Comparison of ENCODE assay signal across 8 cellular contexts in the genomic region with DNA sequence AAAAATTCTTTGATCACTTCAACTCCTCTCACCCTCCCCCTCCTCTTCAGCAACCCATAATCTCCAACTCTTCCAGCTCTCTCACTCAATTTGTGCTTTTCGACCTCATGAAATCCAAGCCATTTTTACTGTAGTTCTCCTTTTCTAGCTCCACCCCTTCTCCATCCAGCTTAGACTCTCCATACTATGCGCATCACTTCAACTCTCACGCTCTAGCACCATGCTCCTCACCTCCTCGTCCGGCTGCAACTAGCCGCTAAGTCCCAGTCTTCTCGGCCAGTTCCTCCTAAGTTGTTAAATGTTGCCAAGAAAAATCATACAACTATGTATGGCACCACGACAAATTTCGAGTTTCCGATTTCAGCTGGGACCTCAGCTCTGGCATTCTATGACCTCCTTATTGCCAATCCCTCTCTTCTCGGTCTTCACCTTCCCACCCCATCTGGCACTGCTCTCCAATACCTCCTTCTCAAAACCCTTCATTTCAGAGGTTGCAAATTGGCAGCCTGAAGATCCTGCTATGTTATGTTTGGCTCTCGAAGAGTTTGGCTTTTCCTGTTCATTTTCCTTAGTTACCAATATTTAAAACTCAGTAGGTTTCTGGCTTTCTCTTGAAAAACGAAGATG. TPM values are rescaled to one million over a fixed set of nuclear protein-coding genes. Genes with fewer than 3 reads are reported as not detected.
A peak's percentile ranks its signal among the peaks of the same experiment; 100 is the strongest.
DNase-seq lines count a peak whose midpoint lies in the region; ATAC-seq, FAIRE-seq and TF ChIP-seq lines count a peak whose summit lies in the region.

No MANE protein-coding gene starts in this region.

- H3K4me3 ChIP-seq in endocrine pancreas (ENCODE audit: control insufficient read depth, insufficient read depth, low read length): peak overlapping the region; percentile 68
- H3K4me3 ChIP-seq in psoas muscle: peak overlapping the region; percentile 91
- H3K4me3 ChIP-seq in Peyer's patch: peak overlapping the region in 2 of 4 donors; percentile 68

- H3K4me1 ChIP-seq in endocrine pancreas (ENCODE audit: control insufficient read depth, insufficient read depth, low read length) (no peaks in the 10 kb centered on the region), psoas muscle (peaks cover 10% of the 10 kb centered on the region), Peyer's patch (peaks cover 0 to 14% (median 2%) of the 10 kb centered on the region in 4 donors)

- peak; percentile 9 for FAIRE-seq in GM12891 (lab: Jason Lieb, UNC)

- H3K27me3 ChIP-seq in endocrine pancreas (ENCODE audit: control insufficient read depth, insufficient read depth, low read length): no peaks in the 10 kb centered on the region
- H3K27me3 ChIP-seq in psoas muscle (ENCODE audit: insufficient read depth in 3 of 3, low read length in 2 of 3): no peaks in the 10 kb centered on the region
- H3K27me3 ChIP-seq in Peyer's patch: no peaks in the 10 kb centered on the region

- H3K9me3 ChIP-seq in endocrine pancreas (ENCODE audit: control insufficient read depth, low read length): no peaks in the 10 kb centered on the region
- H3K9me3 ChIP-seq in psoas muscle: no peaks in the 10 kb centered on the region
- H3K9me3 ChIP-seq in Peyer's patch: no peaks in the 10 kb centered on the region

- intact Hi-C loops in psoas muscle (cut with DNase I): loop anchor here in 1 of 2 donors (5.0 kb wide), 1 partner anchor 73 kb away; no protein-coding TSS in a partner anchor

- no peak overlapping the region for H3K9ac ChIP-seq in endocrine pancreas (ENCODE audit: control insufficient read depth, insufficient read depth, low read length)

- ATAC-seq in psoas muscle (peak in 1 of 4 donors; percentile 7), HG03520 (IDR thresholded peaks at IDR 0.05; ENCODE audit: unreplicated experiment) (no peak)

- H3K27ac ChIP-seq in psoas muscle (peak overlapping the region; percentile 10), Peyer's patch (no peak overlapping the region)

- TF ChIP-seq POLR2A in GM12891 (IDR thresholded peaks at IDR 0.05; ENCODE audit: low read depth, low read length) (no peak), Peyer's patch (IDR thresholded peaks at IDR 0.05) (no peak)

- WGBS in psoas muscle, 3 donors: 37 to 40% (median 37%) methylated on average over 13 of the region's 13 CpGs

- H3K36me3 ChIP-seq in endocrine pancreas (ENCODE audit: control insufficient read depth, insufficient read depth, low read length) (no peaks in the 10 kb centered on the region), psoas muscle (ENCODE audit: insufficient read depth in 1 of 2, low read depth in 1 of 2) (peaks cover 0 to 4% of the 10 kb centered on the region in 2 donors), Peyer's patch (peaks cover 0 to 3% (median 0%) of the 10 kb centered on the region in 3 donors)

- TF ChIP-seq CTCF in psoas muscle (IDR thresholded peaks at IDR 0.05) (no peak), Peyer's patch (IDR thresholded peaks at IDR 0.05) (no peak)

- DNase-seq in GM12891 (ENCODE audit: insufficient read length, low spot score) (no peak), NOMO-1 treated with DMSO at 0.1 percent for 48 hours (lab: John Stamatoyannopoulos, UW; ENCODE audit: unreplicated experiment) (peak; percentile 65), psoas muscle (no peak), Peyer's patch (no peak), amygdala (lab: John Stamatoyannopoulos, UW) (no peak), NCI-H2107 treated with DMSO at 0.1 percent for 48 hours (lab: John Stamatoyannopoulos, UW; ENCODE audit: unreplicated experiment) (no peak)

TF ChIP-seq in GM12891, 5 proteins besides CTCF, POLR2A, EP300 and RAD21:
- TF ChIP-seq PAX5 (IDR thresholded peaks at IDR 0.05; ENCODE audit: insufficient read depth, low read length, severe bottlenecking) (no peak), POLR2AphosphoS5 (IDR thresholded peaks at IDR 0.05; ENCODE audit: low read depth, low read length) (no peak), SPI1 (IDR thresholded peaks at IDR 0.05; ENCODE audit: low read depth, low read length) (no peak), TAF1 (IDR thresholded peaks at IDR 0.05; ENCODE audit: low read depth, low read length) (no peak), POU2F2 (IDR thresholded peaks at IDR 0.05; ENCODE audit: low read depth, low read length) (no peak)
TF ChIP-seq in GM12891: peak in this region for 0.

RNA-seq across cellular contexts. Expression of a gene that starts 1.1 kb away (rescaled TPM):
- polyA plus RNA-seq in GM12891 (2012; ENCODE audit: low read depth, missing spikeins): 0.65 TPM
- total RNA-seq in psoas muscle: 10 to 100 TPM in 1 of 4 donors, 1 to 10 TPM in 3; 2.1 to 12.9 (median 4.0) TPM
- polyA plus RNA-seq in psoas muscle: 1 to 10 TPM; 1.2 to 3.8 (median 1.8) TPM
- total RNA-seq in Peyer's patch: 10 to 100 TPM in 1 of 4 donors, 1 to 10 TPM in 3; 2.5 to 25.6 (median 6.2) TPM

RNA-seq across cellular contexts. Expression of a gene that starts 4.4 kb away (rescaled TPM):
- polyA plus RNA-seq in GM12891 (2012; ENCODE audit: low read depth, missing spikeins): 28.4 TPM
- total RNA-seq in psoas muscle (1 to 10 TPM in 2 of 4 donors, under 1 TPM in 2; 0.79 to 3.2 (median 0.99) TPM), Peyer's patch (10 to 100 TPM in 1 of 4 donors, not detected in 3; 29.7 TPM)
- polyA plus RNA-seq in psoas muscle: under 1 TPM; 0.61 to 0.89 (median 0.82) TPM

RNA-seq across cellular contexts. Expression of a gene that starts 12.9 kb away (rescaled TPM):
- 0.89 TPM for polyA plus RNA-seq in GM12891 (2012; ENCODE audit: low read depth, missing spikeins)
- total RNA-seq in psoas muscle (under 1 TPM in 1 of 4 donors, not detected in 3; 0.34 TPM), Peyer's patch (not detected)
- under 1 TPM in 1 of 3 donors, not detected in 2; 0.04 TPM for polyA plus RNA-seq in psoas muscle

RNA-seq across cellular contexts. Expression of a gene that starts 17.9 kb away (rescaled TPM):
- polyA plus RNA-seq in GM12891 (2012; ENCODE audit: low read depth, missing spikeins): 247 TPM
- total RNA-seq in psoas muscle (1,000 to 10,000 TPM in 1 of 4 donors, 100 to 1,000 TPM in 3; 659 to 1,066 (median 865) TPM), Peyer's patch (100 to 1,000 TPM; 112 to 219 (median 142) TPM)
- 100 to 1,000 TPM; 460 to 861 (median 645) TPM for polyA plus RNA-seq in psoas muscle

RNA-seq across cellular contexts. Expression of a gene that starts 22.8 kb away (rescaled TPM):
- polyA plus RNA-seq in GM12891 (2012; ENCODE audit: low read depth, missing spikeins): 0.15 TPM
- 1 to 10 TPM; 1.3 to 2.9 (median 1.5) TPM for total RNA-seq in psoas muscle
- polyA plus RNA-seq in psoas muscle: under 1 TPM; 0.35 to 0.47 (median 0.43) TPM
- 10 to 100 TPM in 3 of 4 donors, 1 to 10 TPM in 1; 2.9 to 19.5 (median 13.7) TPM for total RNA-seq in Peyer's patch
